26 cellular contexts compared by ENCODE assay signal in the genomic region with DNA sequence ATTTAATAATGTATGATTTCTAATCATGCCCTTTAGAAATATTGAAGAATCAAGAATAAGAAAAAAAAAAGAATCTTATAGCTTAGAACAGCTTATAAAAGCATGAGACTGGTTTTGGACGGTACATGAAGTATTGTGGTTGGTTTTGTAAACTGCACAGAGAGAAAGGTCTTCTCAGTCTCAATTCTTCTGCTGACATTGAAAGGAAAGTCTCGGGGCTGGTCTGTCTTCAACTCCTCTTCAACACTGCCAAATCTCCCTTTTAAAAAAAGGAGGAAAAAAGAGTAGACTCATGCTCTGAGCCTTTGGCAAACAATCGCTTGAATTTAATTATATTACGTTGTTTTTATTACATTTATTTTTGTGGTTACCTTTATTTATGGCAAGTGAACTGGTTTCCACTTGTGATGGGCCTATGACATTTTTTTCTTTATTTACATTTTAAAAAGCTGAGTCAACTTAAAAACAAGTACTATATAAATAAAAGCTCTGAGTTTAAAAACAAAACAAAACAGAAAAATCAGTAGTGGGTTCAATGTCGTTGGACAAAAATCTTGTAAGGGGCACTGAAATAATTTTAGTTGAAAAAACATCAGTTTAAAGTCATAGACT. TPM values are rescaled to one million over a fixed set of nuclear protein-coding genes. Genes with fewer than 3 reads are reported as not detected.
DNase-seq lines count a peak whose midpoint lies in the region; ATAC-seq, FAIRE-seq and TF ChIP-seq lines count a peak whose summit lies in the region.
"Had no signal": no experiment of that assay in that cellular context is flagged by ENCODE, and none has a peak within 500 bp of the region (broad histone marks: within the 10 kb centered on the region; RNA-seq: fewer than 3 reads in every experiment).

No MANE protein-coding gene starts in this region.

- H3K27me3 ChIP-seq in OCI-LY1 (ENCODE audit: insufficient read depth, low read length) (no peaks in the 10 kb centered on the region), Peyer's patch (no peaks in the 10 kb centered on the region)
- H3K27me3 ChIP-seq: body of pancreas, colonic mucosa, left lung, pancreas, right lobe of liver had no signal

- no peaks in the 10 kb centered on the region for H3K9me2 ChIP-seq in OCI-LY1 (ENCODE audit: low read depth, low read length)

- TF ChIP-seq CTCF in OCI-LY1 (IDR thresholded peaks at IDR 0.05; ENCODE audit: low read length) (no peak), chondrocyte (IDR thresholded peaks at IDR 0.05) (no peak), Peyer's patch (IDR thresholded peaks at IDR 0.05) (no peak)

- intact Hi-C loops in sciatic nerve (cut with DNase I): no loop called here

- ATAC-seq in sciatic nerve (peak; percentile 65), HG03520 (IDR thresholded peaks at IDR 0.05; ENCODE audit: unreplicated experiment) (no peak)
- ATAC-seq: activated T-helper 17 cell treated with anti-CD3 and anti-CD28 coated beads, Interleukin-2, amount 50 U/mL, for 72 hours had no signal

- H3K4me1 ChIP-seq in OCI-LY1 (ENCODE audit: insufficient read depth, low read length, severe bottlenecking) (peaks cover 12% of the 10 kb centered on the region), Peyer's patch (peaks cover 0 to 4% (median 0%) of the 10 kb centered on the region in 4 donors)
- H3K4me1 ChIP-seq: body of pancreas, colonic mucosa, left lung, pancreas, right lobe of liver had no signal

- no peaks in the 10 kb centered on the region for H3K36me3 Mint-ChIP-seq in chondrocyte (ENCODE audit: low read depth)
- H3K36me3 Mint-ChIP-seq: activated naive CD8-positive, alpha-beta T cell; natural killer cell treated with Interleukin-12 subunit alpha and Interleukin-12 subunit beta and Interleukin-15 and Interleukin-18, amount 100 ng/mL, for 72 hours had no signal

- H3K27me3 Mint-ChIP-seq in chondrocyte (ENCODE audit: low read depth): no peaks in the 10 kb centered on the region
- H3K27me3 Mint-ChIP-seq: activated naive CD8-positive, alpha-beta T cell had no signal

- no peak overlapping the region for H3K9ac ChIP-seq in OCI-LY1 (ENCODE audit: low read length)

- DNase-seq in ELR (ENCODE audit: low read depth) (peak; percentile 9), chondrocyte (ENCODE audit: low spot score) (no peak), sciatic nerve (ENCODE audit: low spot score) (no peak), GM12892 (ENCODE audit: insufficient read length) (no peak), hypothalamus (lab: John Stamatoyannopoulos, UW) (no peak), Peyer's patch (no peak)
- DNase-seq: activated CD4-positive, alpha-beta T cell treated with anti-CD3 and anti-CD28 coated beads, Interleukin-2, amount 10 ng/mL, durations not matched to agents 7 days and 5 days; activated CD8-positive, alpha-beta memory T cell treated with anti-CD3 and anti-CD28 coated beads, Interleukin-2, amount 50 U/mL, for 4 hours; colonic mucosa; DMS153; endodermal cell; GF-D8; head of caudate nucleus; left lung; NCI-H2029; pancreas; right lobe of liver; stimulated activated CD8-positive, alpha-beta memory T cell treated with anti-CD3 and anti-CD28 coated beads, Interleukin-4, amount 100 ng/mL, for 48 hours; T-helper 17 cell had no signal

- H3K9me3 ChIP-seq in OCI-LY1 (ENCODE audit: low read length): no peaks in the 10 kb centered on the region
- H3K9me3 ChIP-seq in Peyer's patch: no peaks in the 10 kb centered on the region
- H3K9me3 ChIP-seq: body of pancreas, colonic mucosa, left lung, pancreas, right lobe of liver had no signal

- H4K20me1 ChIP-seq in OCI-LY1 (ENCODE audit: insufficient read depth, low read length): no peaks in the 10 kb centered on the region

- 0 out of 2 replicates have a peak overlapping the region, but pooled peaks have one; percentile 15 for H3K4me2 ChIP-seq in OCI-LY1 (ENCODE audit: low read length)

- H3K4me1 Mint-ChIP-seq in chondrocyte (ENCODE audit: low read depth): peaks cover 23% of the 10 kb centered on the region
- H3K4me1 Mint-ChIP-seq: activated CD4-positive, alpha-beta T cell treated with anti-CD3 and anti-CD28 coated beads, Interleukin-2, amount 10 ng/mL, durations not matched to agents 7 days and 5 days; activated T-helper 17 cell treated with anti-CD3 and anti-CD28 coated beads, Interleukin-2, amount 50 U/mL, for 72 hours; CD8-positive, alpha-beta memory T cell; T-helper 17 cell had no signal

- TF ChIP-seq POLR2A in GM12892 (IDR thresholded peaks at IDR 0.05; ENCODE audit: low read depth, low read length) (no peak), Peyer's patch (IDR thresholded peaks at IDR 0.05) (no peak)

- no peak for FAIRE-seq in GM12892 (lab: Jason Lieb, UNC)
- FAIRE-seq: pancreas had no signal

- H3K9me3 Mint-ChIP-seq in chondrocyte (ENCODE audit: low read depth): peaks cover 4% of the 10 kb centered on the region
- H3K9me3 Mint-ChIP-seq: activated CD4-positive, alpha-beta T cell treated with anti-CD3 and anti-CD28 coated beads, Interleukin-2, amount 10 ng/mL, durations not matched to agents 7 days and 5 days; activated T-helper 17 cell treated with anti-CD3 and anti-CD28 coated beads, Interleukin-2, amount 50 U/mL, for 72 hours; CD8-positive, alpha-beta memory T cell; natural killer cell treated with Interleukin-12 subunit alpha and Interleukin-12 subunit beta and Interleukin-15 and Interleukin-18, amount 100 ng/mL, for 72 hours had no signal

- H3K4me3 ChIP-seq in OCI-LY1 (ENCODE audit: low read depth, low read length, poor library complexity, severe bottlenecking) (no peak overlapping the region), Peyer's patch (no peak overlapping the region)
- H3K4me3 ChIP-seq: body of pancreas, colonic mucosa, left lung, pancreas, right lobe of liver had no signal

- no peaks in the 10 kb centered on the region for H3K79me2 ChIP-seq in OCI-LY1 (ENCODE audit: insufficient read depth, low read length)

- H3K4me3 Mint-ChIP-seq in chondrocyte (ENCODE audit: unreplicated experiment): peak overlapping the region; percentile 47
- H3K4me3 Mint-ChIP-seq: activated CD4-positive, alpha-beta T cell treated with anti-CD3 and anti-CD28 coated beads, Interleukin-2, amount 10 ng/mL, durations not matched to agents 7 days and 5 days; activated naive CD8-positive, alpha-beta T cell; activated T-helper 17 cell treated with anti-CD3 and anti-CD28 coated beads, Interleukin-2, amount 50 U/mL, for 72 hours; CD8-positive, alpha-beta memory T cell; endodermal cell; natural killer cell treated with Interleukin-12 subunit alpha and Interleukin-12 subunit beta and Interleukin-15 and Interleukin-18, amount 100 ng/mL, for 72 hours; T-helper 17 cell had no signal

- H3K27ac Mint-ChIP-seq in chondrocyte (ENCODE audit: unreplicated experiment): peak overlapping the region; percentile 86
- H3K27ac Mint-ChIP-seq: activated CD4-positive, alpha-beta T cell treated with anti-CD3 and anti-CD28 coated beads, Interleukin-2, amount 10 ng/mL, durations not matched to agents 7 days and 5 days; activated naive CD8-positive, alpha-beta T cell; activated T-helper 17 cell treated with anti-CD3 and anti-CD28 coated beads, Interleukin-2, amount 50 U/mL, for 72 hours; CD8-positive, alpha-beta memory T cell; endodermal cell; natural killer cell treated with Interleukin-12 subunit alpha and Interleukin-12 subunit beta and Interleukin-15 and Interleukin-18, amount 100 ng/mL, for 72 hours; T-helper 17 cell had no signal

- H2AFZ ChIP-seq in OCI-LY1 (ENCODE audit: low read length): peak overlapping the region; percentile 8

- H3F3A ChIP-seq in OCI-LY1 (ENCODE audit: insufficient read depth, low read length): no peaks in the 10 kb centered on the region

- H3K36me3 ChIP-seq in OCI-LY1 (ENCODE audit: insufficient read depth, low read length) (no peaks in the 10 kb centered on the region), Peyer's patch (no peaks in the 10 kb centered on the region)
- H3K36me3 ChIP-seq: colonic mucosa, left lung, pancreas, right lobe of liver had no signal

- H3K27ac ChIP-seq in OCI-LY1 (ENCODE audit: low read depth, low read length, poor library complexity, severe bottlenecking) (no peak overlapping the region), Peyer's patch (peak overlapping the region in 1 of 4 donors; percentile 0)
- H3K27ac ChIP-seq: body of pancreas, colonic mucosa, left lung, pancreas, right lobe of liver had no signal

RNA-seq across cellular contexts. Expression of gene EBF1, which starts 32.8 kb away (rescaled TPM):
- 60.9 to 71.5 TPM (median 67.9 TPM) in 3 replicates for total RNA-seq in chondrocyte
- total RNA-seq in sciatic nerve: 86.9 TPM
- polyA plus RNA-seq in GM12892 (2012; ENCODE audit: missing spikeins): 9.5 TPM
- 10 to 100 TPM in 2 of 4 donors, 1 to 10 TPM in 2; 2.8 to 84.2 (median 9.8) TPM for total RNA-seq in Peyer's patch
- polyA plus RNA-seq: CD8-positive, alpha-beta memory T cell had no signal
